Comparison of ENCODE assay signal across 8 cellular contexts in genomic region chr12:50057896-50058670, GRCh38. TPM values are rescaled to one million over a fixed set of nuclear protein-coding genes. Genes with fewer than 3 reads are reported as not detected.
A peak's percentile ranks its signal among the peaks of the same experiment; 100 is the strongest.
DNase-seq lines count a peak whose midpoint lies in the region; ATAC-seq, FAIRE-seq and TF ChIP-seq lines count a peak whose summit lies in the region.

No MANE protein-coding gene starts in this region.

- DNase-seq in HCT116 (ENCODE audit: low read depth, low spot score): no peak
- no peak for DNase-seq in fibroblast of villous mesenchyme (ENCODE audit: low read depth)
- peak; percentile 39 for DNase-seq in stimulated activated CD8-positive, alpha-beta memory T cell treated with anti-CD3 and anti-CD28 coated beads, Interleukin-4, amount 100 ng/mL, for 48 hours
- no peak for DNase-seq in A172 (ENCODE audit: low spot score)
- no peak for DNase-seq in D721Med (ENCODE audit: insufficient read length, low spot score)
- no peak for DNase-seq in cortex of kidney (lab: John Stamatoyannopoulos, UW)

- H3K27me3 ChIP-seq in HCT116 (ENCODE audit: insufficient read depth, low read length): no peaks in the 10 kb centered on the region; the same call in 1 of the 2 replicates

- TF ChIP-seq CTCF in HCT116 (IDR thresholded peaks at IDR 0.05 in 2 of 3, conservative IDR thresholded peaks at IDR 0.05 in 1 of 3; ENCODE audit: borderline replicate concordance in 1 of 3, insufficient read depth in 1 of 3, low read depth in 2 of 3, low read length in 2 of 3) (no peak), WI38 (IDR thresholded peaks at IDR 0.05; ENCODE audit: low read depth, low read length) (no peak), fibroblast of villous mesenchyme (IDR thresholded peaks at IDR 0.05; ENCODE audit: insufficient read depth, low read depth, low read length) (no peak), D721Med (IDR thresholded peaks at IDR 0.05; ENCODE audit: insufficient read depth, missing control alignments) (no peak)

- H3K9ac ChIP-seq in HCT116 (ENCODE audit: low read length): peak overlapping the region; percentile 76

- RAD21 ChIA-PET in HCT116 (lab: Charles Lee; ENCODE audit: low non-redundant PET in 1 of 2, low total read pairs in 2 of 2, uncharacterized antibody in 2 of 2, unreplicated experiment in 2 of 2): no interaction called here

- no peak for TF ChIP-seq RAD21 in HCT116 (IDR thresholded peaks at IDR 0.05; ENCODE audit: low read depth)

- peaks cover 15 to 25% of the 10 kb centered on the region in 2 experiments; a peak in 3 of 4 replicates for H3K4me1 ChIP-seq in HCT116 (ENCODE audit: control insufficient read depth in 1 of 2, insufficient read depth in 2 of 2, low read length in 2 of 2)

- peak overlapping the region; percentile 99 for H3K4me2 ChIP-seq in HCT116 (ENCODE audit: low read length)

- H3K9me2 ChIP-seq in HCT116 (ENCODE audit: insufficient read depth): no peaks in the 10 kb centered on the region

- FAIRE-seq in D721Med (lab: Jason Lieb, UNC): no peak

- H3K36me3 ChIP-seq in HCT116 (ENCODE audit: control insufficient read depth in 1 of 2, insufficient read depth in 2 of 2, low read length in 2 of 2): peaks cover 2 to 23% of the 10 kb centered on the region in 2 experiments; a peak in 2 of 4 replicates

- no peaks in the 10 kb centered on the region for H3K79me2 ChIP-seq in HCT116 (ENCODE audit: insufficient read depth, low read length)

- H4K20me1 ChIP-seq in HCT116 (ENCODE audit: insufficient read depth): no peaks in the 10 kb centered on the region

- no peaks in the 10 kb centered on the region for H3K9me3 ChIP-seq in HCT116 (ENCODE audit: control insufficient read depth in 1 of 2, insufficient read depth in 1 of 2, low read depth in 1 of 2, low read length in 2 of 2)

- POLR2A ChIA-PET in HCT116 (lab: Charles Lee): no interaction called here

- intact Hi-C loops in HCT116 (cut with micrococcal nuclease): loop anchor here (5.0 kb wide), 1 partner anchor 191 kb away; no protein-coding TSS in a partner anchor

- CTCF ChIA-PET in HCT116 (lab: Charles Lee): no interaction called here

- H3K4me3 ChIP-seq in HCT116 (replicated peaks in 1 of 2; ENCODE audit: low read depth in 1 of 2, low read length in 2 of 2) (peak overlapping the region; percentile 58), WI38 (ENCODE audit: low read depth, low read length) (peak overlapping the region; percentile 57), fibroblast of villous mesenchyme (ENCODE audit: low read depth, low read length) (peak overlapping the region; percentile 72)

- ATAC-seq in HCT116 (peak; percentile 12), HG03342 (IDR thresholded peaks at IDR 0.05; ENCODE audit: unreplicated experiment) (no peak)

- TF ChIP-seq POLR2A in HCT116 (IDR thresholded peaks at IDR 0.05; ENCODE audit: borderline replicate concordance, extremely low read depth, insufficient read depth, insufficient read length): no peak

- no peak overlapping the region for H2AFZ ChIP-seq in HCT116 (ENCODE audit: low read depth, low read length, poor library complexity, severe bottlenecking)

- H3K27ac ChIP-seq in HCT116 (ENCODE audit: low read depth, low read length): peak overlapping the region; percentile 59; the same call in 1 of the 2 replicates

- no TSS peak for BruUV-seq in HCT116 (replicated peaks; lab: Mats Ljungman, UMichigan)

TF ChIP-seq in HCT116, 20 proteins besides CTCF, POLR2A, EP300 and RAD21:
- TF ChIP-seq ZFX (IDR thresholded peaks at IDR 0.05) (peak; percentile 33; the same call in 1 of the 2 replicates), EZH2phosphoT487 (IDR thresholded peaks at IDR 0.05; ENCODE audit: borderline replicate concordance) (no peak), CEBPB (IDR thresholded peaks at IDR 0.05; ENCODE audit: low read depth) (no peak), SP1 (IDR thresholded peaks at IDR 0.05; ENCODE audit: low read depth) (no peak), YY1 (IDR thresholded peaks at IDR 0.05; ENCODE audit: extremely low read depth, insufficient replicate concordance, low read depth, low read length) (no peak)

RNA-seq across cellular contexts. Expression of gene ASIC1, which starts 0.7 kb away (rescaled TPM):
- 28.9 TPM for total RNA-seq in HCT116 (2021; ENCODE audit: unreplicated experiment)
- polyA plus RNA-seq in HCT116 (2012): 22.5 and 25.3 TPM in 2 replicates
- 1.3 and 1.6 TPM in 2 replicates for total RNA-seq in fibroblast of villous mesenchyme
- total RNA-seq in A172 (2014; rRNA removed; shearing (Covaris generic)): 1.6 and 3.3 TPM in 2 replicates

RNA-seq across cellular contexts. Expression of gene SMARCD1, which starts 27.1 kb away (rescaled TPM):
- 64.8 TPM for total RNA-seq in HCT116 (2021; ENCODE audit: unreplicated experiment)
- 34.5 and 37.9 TPM in 2 replicates for polyA plus RNA-seq in HCT116 (2012)
- total RNA-seq in fibroblast of villous mesenchyme: 52.5 and 60.9 TPM in 2 replicates
- total RNA-seq in A172 (2014; rRNA removed; shearing (Covaris generic)): 57.4 and 93.9 TPM in 2 replicates

RNA-seq across cellular contexts. Expression of gene RACGAP1, which starts 32.8 kb away (rescaled TPM):
- total RNA-seq in HCT116 (2021; ENCODE audit: unreplicated experiment) (147 TPM), fibroblast of villous mesenchyme (36.1 and 69.1 TPM in 2 replicates)
- 132 and 143 TPM in 2 replicates for polyA plus RNA-seq in HCT116 (2012)
- 143 and 147 TPM in 2 replicates for total RNA-seq in A172 (2014; rRNA removed; shearing (Covaris generic))

RNA-seq across cellular contexts. Expression of gene GPD1, which starts 45.7 kb away (rescaled TPM):
- total RNA-seq in HCT116 (2021; ENCODE audit: unreplicated experiment): 1.6 TPM
- 1.0 and 1.2 TPM in 2 replicates for polyA plus RNA-seq in HCT116 (2012)
- total RNA-seq in fibroblast of villous mesenchyme: under 0.01 TPM in 1 of 2 replicates, not detected in the other
- 0.29 and 3.8 TPM in 2 replicates for total RNA-seq in A172 (2014; rRNA removed; shearing (Covaris generic))

RNA-seq across cellular contexts. Expression of gene COX14, which starts 54.0 kb away (rescaled TPM):
- total RNA-seq in HCT116 (2021; ENCODE audit: unreplicated experiment) (41.0 TPM), fibroblast of villous mesenchyme (36.7 and 40.3 TPM in 2 replicates)
- polyA plus RNA-seq in HCT116 (2012): 52.7 and 58.8 TPM in 2 replicates
- total RNA-seq in A172 (2014; rRNA removed; shearing (Covaris generic)): 49.7 and 76.4 TPM in 2 replicates
